ENCODE assay signal across 11 cellular contexts in genomic region chr13:77190349-77190748, GRCh38.
DNase-seq lines count a peak whose midpoint lies in the region; ATAC-seq, FAIRE-seq and TF ChIP-seq lines count a peak whose summit lies in the region.
"Had no signal": no experiment of that assay in that cellular context is flagged by ENCODE, and none has a peak within 500 bp of the region (broad histone marks: within the 10 kb centered on the region; RNA-seq: fewer than 3 reads in every experiment).

No MANE protein-coding gene starts in this region.

- no peaks in the 10 kb centered on the region for H3K27me3 Mint-ChIP-seq in activated naive CD4-positive, alpha-beta T cell treated with anti-CD3 and anti-CD28 coated beads, Interleukin-2, amount 50 U/mL, for 24 hours
- no peaks in the 10 kb centered on the region for H3K27me3 Mint-ChIP-seq in IgD-negative memory B cell
- H3K27me3 Mint-ChIP-seq: CD8-positive, alpha-beta memory T cell had no signal

- no peak overlapping the region for H3K27ac ChIP-seq in tibial artery
- H3K27ac ChIP-seq: C4-2B had no signal

- no peak overlapping the region for H3K4me3 Mint-ChIP-seq in activated naive CD4-positive, alpha-beta T cell treated with anti-CD3 and anti-CD28 coated beads, Interleukin-2, amount 50 U/mL, for 24 hours
- H3K4me3 Mint-ChIP-seq in IgD-negative memory B cell: no peak overlapping the region
- H3K4me3 Mint-ChIP-seq: CD8-positive, alpha-beta memory T cell had no signal

- FAIRE-seq in islet of Langerhans (lab: Jason Lieb, UNC): peak; percentile 24

- H3K36me3 ChIP-seq in tibial artery: peaks cover 49 to 62% (median 59%) of the 10 kb centered on the region in 3 donors

- TF ChIP-seq CTCF in tibial artery (IDR thresholded peaks at IDR 0.05): no peak

- H3K4me3 ChIP-seq in tibial artery: no peak overlapping the region

- no peak for DNase-seq in activated naive CD4-positive, alpha-beta T cell (lab: John Stamatoyannopoulos, UW)
- DNase-seq in tibial artery (no peak), cortex of kidney (lab: John Stamatoyannopoulos, UW) (no peak)
- DNase-seq: BE2C; CD8-positive, alpha-beta memory T cell had no signal

- no peaks in the 10 kb centered on the region for H3K4me1 ChIP-seq in tibial artery
- H3K4me1 ChIP-seq: BE2C had no signal

- intact Hi-C loops in tibial artery (cut with DNase I; ENCODE audit: low total_unique reads): no loop called here

- no peak for ATAC-seq in HG03354 (IDR thresholded peaks at IDR 0.05; ENCODE audit: poor library complexity, severe bottlenecking, unreplicated experiment)
- ATAC-seq: HCT116 had no signal

- no peaks in the 10 kb centered on the region for H3K9me3 Mint-ChIP-seq in activated naive CD4-positive, alpha-beta T cell treated with anti-CD3 and anti-CD28 coated beads, Interleukin-2, amount 50 U/mL, for 24 hours
- no peaks in the 10 kb centered on the region for H3K9me3 Mint-ChIP-seq in IgD-negative memory B cell
- H3K9me3 Mint-ChIP-seq: CD8-positive, alpha-beta memory T cell had no signal

- H3K9me3 ChIP-seq in tibial artery: no peaks in the 10 kb centered on the region
- H3K9me3 ChIP-seq: BE2C had no signal

- H3K27ac Mint-ChIP-seq in activated naive CD4-positive, alpha-beta T cell treated with anti-CD3 and anti-CD28 coated beads, Interleukin-2, amount 50 U/mL, for 24 hours: peak overlapping the region; percentile 30
- peak overlapping the region in 2 of 3 donors; percentile 0 to 7 for H3K27ac Mint-ChIP-seq in IgD-negative memory B cell

- no peaks in the 10 kb centered on the region for H3K27me3 ChIP-seq in tibial artery
- H3K27me3 ChIP-seq: BE2C had no signal

- peaks cover 23% of the 10 kb centered on the region for H3K4me1 Mint-ChIP-seq in activated naive CD4-positive, alpha-beta T cell treated with anti-CD3 and anti-CD28 coated beads, Interleukin-2, amount 50 U/mL, for 24 hours
- H3K4me1 Mint-ChIP-seq in IgD-negative memory B cell: peaks cover 5 to 6% (median 5%) of the 10 kb centered on the region in 3 donors

- H3K36me3 Mint-ChIP-seq in activated naive CD4-positive, alpha-beta T cell treated with anti-CD3 and anti-CD28 coated beads, Interleukin-2, amount 50 U/mL, for 24 hours: peaks cover 22% of the 10 kb centered on the region
- H3K36me3 Mint-ChIP-seq in IgD-negative memory B cell: peaks cover 2% of the 10 kb centered on the region
